ENCODE assay signal across 8 cellular contexts in the genomic region with DNA sequence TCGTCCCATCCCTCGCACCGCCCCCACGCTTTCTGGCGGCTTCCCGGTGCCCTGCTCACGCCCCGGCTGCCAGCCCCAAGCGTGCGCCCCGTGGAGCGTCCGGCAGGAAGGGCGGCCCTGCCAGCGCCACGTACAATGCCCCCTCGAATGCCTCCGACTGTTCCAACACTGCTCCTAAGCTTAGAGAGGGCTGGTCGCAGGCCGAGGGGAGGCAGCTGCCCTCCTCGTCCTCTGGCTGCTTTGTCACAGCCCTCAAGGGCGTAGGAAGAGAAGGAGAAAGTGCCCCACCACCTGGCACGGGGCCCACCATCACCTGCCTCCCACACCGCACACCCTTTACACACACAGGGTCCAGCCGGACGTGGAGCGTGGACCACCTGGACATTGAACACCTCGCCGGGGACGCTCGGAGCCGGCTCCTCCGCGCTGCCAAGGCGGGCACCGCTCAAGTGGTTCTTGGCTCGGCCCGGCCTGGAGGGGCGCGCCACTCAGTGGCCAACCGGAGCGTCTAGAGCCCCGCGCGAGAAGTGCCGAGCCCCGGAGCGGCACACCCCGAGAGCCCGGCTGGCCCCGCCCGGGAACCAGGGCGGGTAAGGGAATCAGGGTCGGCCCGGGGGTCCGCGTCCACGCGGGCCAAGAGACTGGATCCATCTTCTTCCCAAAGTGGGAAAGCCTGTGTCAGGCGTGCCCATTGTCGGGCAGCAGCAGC.
A peak's percentile ranks its signal among the peaks of the same experiment; 100 is the strongest.
DNase-seq lines count a peak whose midpoint lies in the region; ATAC-seq and TF ChIP-seq lines count a peak whose summit lies in the region.

No MANE protein-coding gene starts in this region.

- H3K27ac ChIP-seq in 22Rv1: no peak overlapping the region

- TF ChIP-seq CTCF in 22Rv1 (IDR thresholded peaks at IDR 0.05): peak; percentile 30

- H3K4me3 ChIP-seq in iPS-11a (ENCODE audit: low read depth, low read length): peak overlapping the region; percentile 55

- ATAC-seq in GM18502 (IDR thresholded peaks at IDR 0.05; ENCODE audit: poor library complexity, unreplicated experiment) (peak; percentile 35), GM21360 (IDR thresholded peaks at IDR 0.05; ENCODE audit: unreplicated experiment) (no peak), HG02852 (IDR thresholded peaks at IDR 0.05; ENCODE audit: unreplicated experiment) (no peak)

- peak; percentile 54 for DNase-seq in NCI-H1092 treated with DMSO at 0.1 percent for 48 hours (lab: John Stamatoyannopoulos, UW)
- DNase-seq in amygdala (lab: John Stamatoyannopoulos, UW): peak in 51 of 56 donors; percentile 9 to 79 (median 55)
- peak; percentile 37 for DNase-seq in stimulated activated CD4-positive, alpha-beta T cell treated with anti-CD3 and anti-CD28 coated beads, Interleukin-15, amount 100 ng/mL, for 24 hours
